In genomic region chr13:51689597-51689996, GRCh38 we compare ENCODE assay signal across 17 cellular contexts.
DNase-seq lines count a peak whose midpoint lies in the region; TF ChIP-seq lines count a peak whose summit lies in the region.
"Had no signal": no experiment of that assay in that cellular context is flagged by ENCODE, and none has a peak within 500 bp of the region (broad histone marks: within the 10 kb centered on the region; RNA-seq: fewer than 3 reads in every experiment).

No MANE protein-coding gene starts in this region.

- DNase-seq in HAP-1 (ENCODE audit: low spot score in 2 of 2) = peak; percentile 44 to 72
- peak; percentile 22 for DNase-seq in OCI-M1 (lab: John Stamatoyannopoulos, UW)
- DNase-seq in globus pallidus (ENCODE audit: low spot score) = peak; percentile 83
- DNase-seq in retinal pigment epithelial cell (ENCODE audit: low read depth) = peak; percentile 44
- no peak for DNase-seq in kidney tubule cell (ENCODE audit: low spot score)
- no peak for DNase-seq in NOMO-1 treated with dmso at 0.1 percent for 144 hours (lab: John Stamatoyannopoulos, UW; ENCODE audit: unreplicated experiment)
- DNase-seq in NCI-H1092 (lab: John Stamatoyannopoulos, UW) = no peak
- DNase-seq: activated naive CD4-positive, alpha-beta T cell; CD4-positive, alpha-beta T cell; effector memory CD8-positive, alpha-beta T cell; immature natural killer cell; Kasumi-1; NCI-H187 treated with DMSO at 0.1 percent for 48 hours; SHP77 treated with DMSO at 0.1 percent for 48 hours; stimulated activated CD4-positive, alpha-beta T cell treated with anti-CD3 and anti-CD28 coated beads, Interleukin-2, amount 100 ng/mL, for 24 hours had no signal

- H3K27me3 ChIP-seq in HAP-1 (ENCODE audit: low read depth) = no peaks in the 10 kb centered on the region
- H3K27me3 ChIP-seq: gastroesophageal sphincter had no signal

- in situ Hi-C loops in HAP-1 (cut with MboI; ENCODE audit: low sequenced_read_pairs) = no loop called here

- TF ChIP-seq CTCF in retinal pigment epithelial cell (conservative IDR thresholded peaks at IDR 0.05; ENCODE audit: low read depth, low read length) = no peak

- H3K4me3 ChIP-seq in HAP-1 (no peak overlapping the region), retinal pigment epithelial cell (ENCODE audit: low read length) (no peak overlapping the region)
- H3K4me3 ChIP-seq: gastroesophageal sphincter, prostate gland had no signal

- H3K9me3 ChIP-seq in HAP-1 = no peaks in the 10 kb centered on the region
- H3K9me3 ChIP-seq: gastroesophageal sphincter, prostate gland had no signal

- no peaks in the 10 kb centered on the region for H3K36me3 ChIP-seq in HAP-1 (replicated peaks)
- H3K36me3 ChIP-seq: gastroesophageal sphincter, prostate gland had no signal

- peaks cover 13% of the 10 kb centered on the region for H3K4me1 ChIP-seq in HAP-1
- H3K4me1 ChIP-seq: gastroesophageal sphincter, prostate gland had no signal

Comparison
In these comparisons a context has a peak if more than half of its experiments do, and no peak if none do; other contexts are left out.
1. DNase-seq: peak in HAP-1 (2 of 2), OCI-M1 (single experiment), globus pallidus (single experiment) and retinal pigment epithelial cell (single experiment); none in kidney tubule cell (single experiment), NOMO-1 treated with dmso at 0.1 percent for 144 hours (single experiment) and NCI-H1092 (single experiment).